24 cellular contexts compared by ENCODE assay signal in genomic region chr22:37358386-37358785, GRCh38.
DNase-seq lines count a peak whose midpoint lies in the region; ATAC-seq, FAIRE-seq and TF ChIP-seq lines count a peak whose summit lies in the region.
"Had no signal": no experiment of that assay in that cellular context is flagged by ENCODE, and none has a peak within 500 bp of the region (broad histone marks: within the 10 kb centered on the region; RNA-seq: fewer than 3 reads in every experiment).

No MANE protein-coding gene starts in this region.

- intact Hi-C loops in K562 (cut with micrococcal nuclease): no loop called here

- no peaks in the 10 kb centered on the region for H3K79me1 ChIP-seq in mesenchymal stem cell (replicated peaks; ENCODE audit: low read length, poor library complexity, severe bottlenecking)

- H2AFZ ChIP-seq in K562 (ENCODE audit: low read depth, low read length) (no peak overlapping the region; the same call in 1 of the 2 replicates), mesenchymal stem cell (ENCODE audit: low read depth, low read length) (no peak overlapping the region)

- peak overlapping the region; percentile 1 for H2AK5ac ChIP-seq in mesenchymal stem cell (ENCODE audit: low read length, severe bottlenecking)

- no peak overlapping the region for H4K91ac ChIP-seq in mesenchymal stem cell (ENCODE audit: low read length)

- H3K23ac ChIP-seq in mesenchymal stem cell (ENCODE audit: low read length in 2 of 2): no peak overlapping the region

- no TSS peak for BruUV-seq in K562 (replicated peaks; lab: Mats Ljungman, UMichigan)

- no peak overlapping the region for H3K4ac ChIP-seq in mesenchymal stem cell (ENCODE audit: low read depth in 1 of 2, low read length in 2 of 2)

- H3K27ac ChIP-seq in K562 (ENCODE audit: extremely low read depth, low read depth, low read length) (no peak overlapping the region), mesenchymal stem cell (ENCODE audit: low read length, poor library complexity, severe bottlenecking) (no peak overlapping the region)
- H3K27ac ChIP-seq: BLaER1, C4-2B had no signal

- no peak overlapping the region for H2BK15ac ChIP-seq in mesenchymal stem cell (ENCODE audit: low read depth, poor library complexity, severe bottlenecking)

- peak; percentile 32 for DNase-seq in MG63
- no peak for DNase-seq in K562 (ENCODE audit: extremely low read depth in 1 of 4, low spot score in 3 of 4)
- no peak for DNase-seq in mesenchymal stem cell
- no peak for DNase-seq in urothelium cell line (ENCODE audit: low spot score)
- DNase-seq in HPDE6-E6E7 (ENCODE audit: extremely low spot score): no peak
- DNase-seq in dedifferentiated amniotic fluid mesenchymal stem cell (ENCODE audit: extremely low spot score): no peak
- no peak for DNase-seq in endothelial cell (ENCODE audit: low spot score)
- DNase-seq in ecto neural progenitor cell (ENCODE audit: low spot score): no peak
- DNase-seq: 8988T; ACHN; BE2C; Caco-2; Calu3; CD4-positive, alpha-beta T cell; CD8-positive, alpha-beta T cell; DMS79 treated with DMSO at 0.1 percent for 48 hours; GF-D8 had no signal

- H2BK5ac ChIP-seq in mesenchymal stem cell (ENCODE audit: low read depth, low read length, poor library complexity, severe bottlenecking): no peak overlapping the region

- no peaks in the 10 kb centered on the region for H3K79me2 ChIP-seq in K562 (ENCODE audit: control insufficient read depth, insufficient read depth, low read length)

- no peak overlapping the region for H3K14ac ChIP-seq in mesenchymal stem cell (ENCODE audit: low read length in 2 of 2)

- H3K27me3 Mint-ChIP-seq in endothelial cell (ENCODE audit: unreplicated experiment): peaks cover 3% of the 10 kb centered on the region
- H3K27me3 Mint-ChIP-seq: CD4-positive, alpha-beta T cell had no signal

- no peak overlapping the region for H2BK12ac ChIP-seq in mesenchymal stem cell (ENCODE audit: low read length in 2 of 2)

- H3K36me3 ChIP-seq in MG63: no peaks in the 10 kb centered on the region
- H3K36me3 ChIP-seq in K562 (ENCODE audit: control insufficient read depth, insufficient read depth, low read length): no peaks in the 10 kb centered on the region
- peaks cover 0 to 10% of the 10 kb centered on the region in 2 experiments for H3K36me3 ChIP-seq in mesenchymal stem cell (ENCODE audit: control insufficient read depth in 1 of 2, insufficient read depth in 2 of 2, low read depth in 1 of 2, low read length in 2 of 2)
- H3K36me3 ChIP-seq: BE2C had no signal

- no peak for TF ChIP-seq EP300 in K562 (IDR thresholded peaks at IDR 0.05; ENCODE audit: low read length)

- H3K4me3 ChIP-seq in MG63 (no peak overlapping the region), K562 (no peak overlapping the region), mesenchymal stem cell (ENCODE audit: insufficient read depth in 1 of 2, low read depth in 1 of 2, low read length in 2 of 2) (no peak overlapping the region)
- H3K4me3 ChIP-seq: BLaER1 had no signal

- no peak for TF ChIP-seq POLR2A in K562 (conservative IDR thresholded peaks at IDR 0.05)

- no peak for ATAC-seq in K562
- ATAC-seq: CD8-positive, alpha-beta T cell had no signal

- H4K8ac ChIP-seq in mesenchymal stem cell (ENCODE audit: low read length): no peak overlapping the region

- POLR2A ChIA-PET in K562 (lab: Yijun Ruan, JAX): no interaction called here

- H3K9me3 Mint-ChIP-seq in endothelial cell (ENCODE audit: unreplicated experiment): no peaks in the 10 kb centered on the region
- H3K9me3 Mint-ChIP-seq: CD4-positive, alpha-beta T cell; CD8-positive, alpha-beta T cell had no signal

- H3K4me1 ChIP-seq in K562 (replicated peaks in 1 of 2; ENCODE audit: control insufficient read depth in 2 of 2, insufficient read depth in 2 of 2, low read length in 2 of 2): no peaks in the 10 kb centered on the region; a peak in 1 of 5 replicates
- H3K4me1 ChIP-seq in mesenchymal stem cell (ENCODE audit: control insufficient read depth, insufficient read depth, low read depth, low read length): peaks cover 29% of the 10 kb centered on the region
- H3K4me1 ChIP-seq: BE2C had no signal

- 5% methylated on average over 11 of the region's 11 CpGs for WGBS in K562 (ENCODE audit: insufficient coverage, low coverage, missing lambda C conversion rate)
- 91% methylated on average over 11 of the region's 11 CpGs for WGBS in mesenchymal stem cell

- H3K4me2 ChIP-seq in K562 (ENCODE audit: insufficient read depth, low read length) (no peak overlapping the region), mesenchymal stem cell (ENCODE audit: low read length, poor library complexity, severe bottlenecking) (no peak overlapping the region)
- H3K4me2 ChIP-seq: BLaER1 had no signal

- CTCF ChIA-PET in K562 (lab: Yijun Ruan, JAX; ENCODE audit: low intra/inter-chr PET ratio): no interaction called here

- TF ChIP-seq CTCF in K562 (IDR thresholded peaks at IDR 0.05 in 2 of 3, conservative IDR thresholded peaks at IDR 0.05 in 1 of 3; ENCODE audit: insufficient read depth in 2 of 3, low read depth in 1 of 3, low read length in 3 of 3): no peak
- no peak for TF ChIP-seq CTCF in endothelial cell (IDR thresholded peaks at IDR 0.05; ENCODE audit: unreplicated experiment)

- no peak for FAIRE-seq in K562 (lab: Jason Lieb, UNC)
- FAIRE-seq in urothelium cell line (lab: Jason Lieb, UNC): peak; percentile 35
- FAIRE-seq: A204.1, D721Med, G401.6, GM12891, GM18507 had no signal

- no peaks in the 10 kb centered on the region for H3K36me3 Mint-ChIP-seq in endothelial cell (ENCODE audit: low read depth, unreplicated experiment)
- H3K36me3 Mint-ChIP-seq: CD8-positive, alpha-beta T cell had no signal

- H3K9ac ChIP-seq in K562 (ENCODE audit: insufficient read depth in 1 of 2, low read depth in 2 of 2, low read length in 2 of 2) (no peak overlapping the region), mesenchymal stem cell (ENCODE audit: low read length) (no peak overlapping the region)
- H3K9ac ChIP-seq: BLaER1 had no signal

- no peaks in the 10 kb centered on the region for H3K9me3 ChIP-seq in MG63
- no peaks in the 10 kb centered on the region for H3K9me3 ChIP-seq in K562 (replicated peaks; ENCODE audit: control insufficient read depth, insufficient read depth, low read depth, low read length)
- no peaks in the 10 kb centered on the region for H3K9me3 ChIP-seq in mesenchymal stem cell (ENCODE audit: control insufficient read depth, low read length)
- H3K9me3 ChIP-seq: BE2C, BLaER1, Caco-2 had no signal

- TF ChIP-seq RAD21 in K562 (CRISPR knock-in tag; conservative IDR thresholded peaks at IDR 0.05 in 1 of 2, IDR thresholded peaks at IDR 0.05 in 1 of 2): no peak

- no peak overlapping the region for H3K18ac ChIP-seq in mesenchymal stem cell (ENCODE audit: low read depth in 1 of 2, low read length in 2 of 2)

- 0 out of 2 replicates have a peak, but pooled peaks cover 5% of the 10 kb centered on the region for H4K20me1 ChIP-seq in K562 (replicated peaks; ENCODE audit: control insufficient read depth, insufficient read depth, low read length)
- H4K20me1 ChIP-seq: BLaER1 had no signal

- no peaks in the 10 kb centered on the region for H3K9me1 ChIP-seq in K562 (ENCODE audit: control insufficient read depth, insufficient read depth, low read length)

- H3K27ac Mint-ChIP-seq in endothelial cell (ENCODE audit: unreplicated experiment): no peak overlapping the region
- H3K27ac Mint-ChIP-seq: CD4-positive, alpha-beta T cell; CD8-positive, alpha-beta T cell had no signal

- no peak overlapping the region for H2BK120ac ChIP-seq in mesenchymal stem cell (ENCODE audit: low read depth, low read length)

- in situ Hi-C loops in K562 (cut with MboI): no loop called here

- H3K4me3 Mint-ChIP-seq in endothelial cell (ENCODE audit: unreplicated experiment): no peak overlapping the region
- H3K4me3 Mint-ChIP-seq: CD4-positive, alpha-beta T cell; CD8-positive, alpha-beta T cell had no signal

- no peaks in the 10 kb centered on the region for H3K27me3 ChIP-seq in MG63
- H3K27me3 ChIP-seq in K562 (ENCODE audit: control insufficient read depth in 2 of 2, insufficient read depth in 2 of 2, low read length in 2 of 2): peaks cover 12 to 69% of the 10 kb centered on the region in 2 experiments; a peak in 4 of 5 replicates
- H3K27me3 ChIP-seq in mesenchymal stem cell (ENCODE audit: control insufficient read depth in 1 of 2, insufficient read depth in 1 of 2, low read length in 2 of 2): peaks cover 0 to 95% of the 10 kb centered on the region in 2 experiments
- H3K27me3 ChIP-seq: BE2C, BLaER1 had no signal

- peaks cover 22% of the 10 kb centered on the region for H3K4me1 Mint-ChIP-seq in endothelial cell (ENCODE audit: unreplicated experiment)

TF ChIP-seq in K562, 482 proteins besides CTCF, POLR2A, EP300 and RAD21 (continues in another document):
- TF ChIP-seq ZNF655 (CRISPR knock-in tag; IDR thresholded peaks at IDR 0.05): no peak
- TF ChIP-seq, protein P1, sequence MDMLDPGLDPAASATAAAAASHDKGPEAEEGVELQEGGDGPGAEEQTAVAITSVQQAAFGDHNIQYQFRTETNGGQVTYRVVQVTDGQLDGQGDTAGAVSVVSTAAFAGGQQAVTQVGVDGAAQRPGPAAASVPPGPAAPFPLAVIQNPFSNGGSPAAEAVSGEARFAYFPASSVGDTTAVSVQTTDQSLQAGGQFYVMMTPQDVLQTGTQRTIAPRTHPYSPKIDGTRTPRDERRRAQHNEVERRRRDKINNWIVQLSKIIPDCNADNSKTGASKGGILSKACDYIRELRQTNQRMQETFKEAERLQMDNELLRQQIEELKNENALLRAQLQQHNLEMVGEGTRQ (CRISPR knock-in tag; IDR thresholded peaks at IDR 0.05): peak; percentile 57
- TF ChIP-seq NR3C1 (CRISPR knock-in tag; IDR thresholded peaks at IDR 0.05): no peak
- TF ChIP-seq DEAF1 (CRISPR knock-in tag; IDR thresholded peaks at IDR 0.05): no peak
